ENCODE assay signal across 8 cellular contexts in the genomic region with DNA sequence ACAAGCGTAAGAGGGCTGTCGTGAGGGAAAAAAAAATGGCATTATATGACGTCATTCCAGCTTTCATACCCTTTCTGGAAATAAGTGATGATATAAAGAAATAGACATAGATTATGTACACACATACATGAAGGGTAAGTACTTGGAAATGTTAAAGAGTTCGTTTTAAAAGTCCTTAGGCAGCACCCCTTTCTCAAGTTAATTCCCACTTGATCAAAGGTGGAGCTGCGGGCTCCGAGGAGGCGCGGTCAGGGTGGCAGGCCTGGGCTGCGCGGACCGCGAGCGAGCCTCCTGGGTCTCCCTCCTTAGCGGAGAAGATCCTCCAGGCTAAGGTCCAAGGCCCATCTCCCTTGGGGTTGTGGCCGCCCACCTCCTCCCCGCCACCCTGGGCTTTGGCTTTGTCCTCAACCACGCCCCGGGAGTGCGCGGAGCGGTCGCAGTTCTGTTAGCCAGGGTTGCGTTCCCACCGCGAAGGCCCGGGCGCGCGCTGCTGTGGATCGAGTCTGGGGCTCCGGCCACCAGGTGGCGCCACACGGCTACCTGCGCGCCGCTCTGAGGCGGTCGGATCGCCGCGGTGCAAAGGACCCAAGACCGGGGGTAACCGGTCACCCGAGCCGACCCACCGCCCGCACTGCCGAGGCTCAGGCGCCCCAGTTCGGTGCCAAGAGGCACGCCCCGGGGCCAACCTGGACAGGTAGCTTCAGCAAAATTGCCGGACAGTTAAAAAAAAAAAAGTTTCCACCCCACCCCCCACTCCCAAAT.
DNase-seq lines count a peak whose midpoint lies in the region; ATAC-seq and TF ChIP-seq lines count a peak whose summit lies in the region.

No MANE protein-coding gene starts in this region.

- CTCF ChIA-PET in HEK293 (lab: Yijun Ruan, JAX), result interaction anchor here (0.5 to 2.1 kb wide), 43 partner anchors 9 to 733 kb away, joined by 3 to 14 read pairs (median 4); no protein-coding TSS in a partner anchor

- DNase-seq in G401 (ENCODE audit: low spot score), result peak; percentile 67
- DNase-seq in NCI-H128 (lab: John Stamatoyannopoulos, UW; ENCODE audit: unreplicated experiment), result peak; percentile 20
- peak; percentile 42 to 71 for DNase-seq in T47D (ENCODE audit: low read depth in 1 of 2, low spot score in 1 of 2)
- DNase-seq in iris pigment epithelial cell (ENCODE audit: low read depth), result peak; percentile 62
- DNase-seq in stimulated activated CD4-positive, alpha-beta T cell treated with anti-CD3 and anti-CD28 coated beads, Interleukin-12 subunit alpha, Interleukin-12 subunit beta, amount 100 ng/mL, for 24 hours (ENCODE audit: low read depth in 2 of 2), result peak; percentile 66 to 84

- TF ChIP-seq CTCF in HEK293 (tag by site-specific recombination; IDR thresholded peaks at IDR 0.05) (peak; percentile 94), VCaP (conservative IDR thresholded peaks at IDR 0.05) (peak; percentile 95)

- peak overlapping the region; percentile 46 for H3K4me3 ChIP-seq in HEK293 (ENCODE audit: low read depth, low read length)

- H3K4me1 ChIP-seq in HEK293 (ENCODE audit: control insufficient read depth, insufficient read depth, low read length), result peaks cover 4% of the 10 kb centered on the region

- no peaks in the 10 kb centered on the region for H3K9me3 ChIP-seq in HEK293 (ENCODE audit: control insufficient read depth, insufficient read depth, low read depth, low read length)

- ATAC-seq in HG03565 (IDR thresholded peaks at IDR 0.05; ENCODE audit: unreplicated experiment), result no peak

- in situ Hi-C loops in G401 (cut with HindIII; ENCODE audit: low sequenced_read_pairs), result no loop called here
- in situ Hi-C loops in T47D (cut with HindIII; ENCODE audit: low pct_unique_long_range_greater_than_20kb, low sequenced_read_pairs), result no loop called here

- POLR2A ChIA-PET in HEK293 (lab: Yijun Ruan, JAX), result interaction anchor here (0.6 kb wide), 1 partner anchor 210 kb away, joined by 3 read pairs; no protein-coding TSS in a partner anchor

- H3K27ac ChIP-seq in HEK293 (ENCODE audit: extremely low read depth, low read depth, low read length) (peak overlapping the region; percentile 24; the same call in 1 of the 2 replicates), VCaP (peak overlapping the region; percentile 26; the same call in 1 of the 2 replicates)

- H3K36me3 ChIP-seq in HEK293 (ENCODE audit: control insufficient read depth in 2 of 2, insufficient read depth in 1 of 2, low read length in 2 of 2), result no peaks in the 10 kb centered on the region

TF ChIP-seq in HEK293, 187 proteins besides CTCF, POLR2A, EP300 and RAD21 (continues in another document):
- TF ChIP-seq PBX3 (CRISPR knock-in tag; IDR thresholded peaks at IDR 0.05) (no peak), YY2 (tag by site-specific recombination; IDR thresholded peaks at IDR 0.05) (no peak), ZNF169 (tag by site-specific recombination; IDR thresholded peaks at IDR 0.05) (no peak), ZNF473 (tag by site-specific recombination; IDR thresholded peaks at IDR 0.05) (no peak), ZNF184 (tag by site-specific recombination; IDR thresholded peaks at IDR 0.05) (no peak), ZNF341 (tag by site-specific recombination; IDR thresholded peaks at IDR 0.05; ENCODE audit: low read depth) (peak; percentile 56), YY1 (tag by site-specific recombination; IDR thresholded peaks at IDR 0.05) (no peak), HOXD13 (CRISPR knock-in tag; IDR thresholded peaks at IDR 0.05; ENCODE audit: borderline replicate concordance) (no peak), ZNF707 (tag by site-specific recombination; IDR thresholded peaks at IDR 0.05) (no peak), ZNF792 (tag by site-specific recombination; IDR thresholded peaks at IDR 0.05) (no peak), GLIS1 (tag by site-specific recombination; IDR thresholded peaks at IDR 0.05) (peak; percentile 48; the same call in 1 of the 2 replicates), TCF7L2 (IDR thresholded peaks at IDR 0.05; ENCODE audit: borderline replicate concordance, low read depth, low read length) (no peak), ZNF658 (tag by site-specific recombination; IDR thresholded peaks at IDR 0.05) (no peak), GLI4 (tag by site-specific recombination; IDR thresholded peaks at IDR 0.05) (no peak; the same call in 1 of the 2 replicates)
- TF ChIP-seq, protein P1, sequence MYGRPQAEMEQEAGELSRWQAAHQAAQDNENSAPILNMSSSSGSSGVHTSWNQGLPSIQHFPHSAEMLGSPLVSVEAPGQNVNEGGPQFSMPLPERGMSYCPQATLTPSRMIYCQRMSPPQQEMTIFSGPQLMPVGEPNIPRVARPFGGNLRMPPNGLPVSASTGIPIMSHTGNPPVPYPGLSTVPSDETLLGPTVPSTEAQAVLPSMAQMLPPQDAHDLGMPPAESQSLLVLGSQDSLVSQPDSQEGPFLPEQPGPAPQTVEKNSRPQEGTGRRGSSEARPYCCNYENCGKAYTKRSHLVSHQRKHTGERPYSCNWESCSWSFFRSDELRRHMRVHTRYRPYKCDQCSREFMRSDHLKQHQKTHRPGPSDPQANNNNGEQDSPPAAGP (tag by site-specific recombination; IDR thresholded peaks at IDR 0.05), result peak; percentile 43; the same call in 1 of the 2 replicates
- TF ChIP-seq, protein P2, sequence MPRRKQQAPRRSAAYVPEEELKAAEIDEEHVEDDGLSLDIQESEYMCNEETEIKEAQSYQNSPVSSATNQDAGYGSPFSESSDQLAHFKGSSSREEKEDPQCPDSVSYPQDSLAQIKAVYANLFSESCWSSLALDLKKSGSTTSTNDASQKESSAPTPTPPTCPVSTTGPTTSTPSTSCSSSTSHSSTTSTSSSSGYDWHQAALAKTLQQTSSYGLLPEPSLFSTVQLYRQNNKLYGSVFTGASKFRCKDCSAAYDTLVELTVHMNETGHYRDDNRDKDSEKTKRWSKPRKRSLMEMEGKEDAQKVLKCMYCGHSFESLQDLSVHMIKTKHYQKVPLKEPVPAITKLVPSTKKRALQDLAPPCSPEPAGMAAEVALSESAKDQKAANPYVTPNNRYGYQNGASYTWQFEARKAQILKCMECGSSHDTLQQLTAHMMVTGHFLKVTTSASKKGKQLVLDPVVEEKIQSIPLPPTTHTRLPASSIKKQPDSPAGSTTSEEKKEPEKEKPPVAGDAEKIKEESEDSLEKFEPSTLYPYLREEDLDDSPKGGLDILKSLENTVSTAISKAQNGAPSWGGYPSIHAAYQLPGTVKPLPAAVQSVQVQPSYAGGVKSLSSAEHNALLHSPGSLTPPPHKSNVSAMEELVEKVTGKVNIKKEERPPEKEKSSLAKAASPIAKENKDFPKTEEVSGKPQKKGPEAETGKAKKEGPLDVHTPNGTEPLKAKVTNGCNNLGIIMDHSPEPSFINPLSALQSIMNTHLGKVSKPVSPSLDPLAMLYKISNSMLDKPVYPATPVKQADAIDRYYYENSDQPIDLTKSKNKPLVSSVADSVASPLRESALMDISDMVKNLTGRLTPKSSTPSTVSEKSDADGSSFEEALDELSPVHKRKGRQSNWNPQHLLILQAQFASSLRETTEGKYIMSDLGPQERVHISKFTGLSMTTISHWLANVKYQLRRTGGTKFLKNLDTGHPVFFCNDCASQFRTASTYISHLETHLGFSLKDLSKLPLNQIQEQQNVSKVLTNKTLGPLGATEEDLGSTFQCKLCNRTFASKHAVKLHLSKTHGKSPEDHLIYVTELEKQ (tag by site-specific recombination; IDR thresholded peaks at IDR 0.05; ENCODE audit: borderline replicate concordance), result no peak
- TF ChIP-seq, protein P3, sequence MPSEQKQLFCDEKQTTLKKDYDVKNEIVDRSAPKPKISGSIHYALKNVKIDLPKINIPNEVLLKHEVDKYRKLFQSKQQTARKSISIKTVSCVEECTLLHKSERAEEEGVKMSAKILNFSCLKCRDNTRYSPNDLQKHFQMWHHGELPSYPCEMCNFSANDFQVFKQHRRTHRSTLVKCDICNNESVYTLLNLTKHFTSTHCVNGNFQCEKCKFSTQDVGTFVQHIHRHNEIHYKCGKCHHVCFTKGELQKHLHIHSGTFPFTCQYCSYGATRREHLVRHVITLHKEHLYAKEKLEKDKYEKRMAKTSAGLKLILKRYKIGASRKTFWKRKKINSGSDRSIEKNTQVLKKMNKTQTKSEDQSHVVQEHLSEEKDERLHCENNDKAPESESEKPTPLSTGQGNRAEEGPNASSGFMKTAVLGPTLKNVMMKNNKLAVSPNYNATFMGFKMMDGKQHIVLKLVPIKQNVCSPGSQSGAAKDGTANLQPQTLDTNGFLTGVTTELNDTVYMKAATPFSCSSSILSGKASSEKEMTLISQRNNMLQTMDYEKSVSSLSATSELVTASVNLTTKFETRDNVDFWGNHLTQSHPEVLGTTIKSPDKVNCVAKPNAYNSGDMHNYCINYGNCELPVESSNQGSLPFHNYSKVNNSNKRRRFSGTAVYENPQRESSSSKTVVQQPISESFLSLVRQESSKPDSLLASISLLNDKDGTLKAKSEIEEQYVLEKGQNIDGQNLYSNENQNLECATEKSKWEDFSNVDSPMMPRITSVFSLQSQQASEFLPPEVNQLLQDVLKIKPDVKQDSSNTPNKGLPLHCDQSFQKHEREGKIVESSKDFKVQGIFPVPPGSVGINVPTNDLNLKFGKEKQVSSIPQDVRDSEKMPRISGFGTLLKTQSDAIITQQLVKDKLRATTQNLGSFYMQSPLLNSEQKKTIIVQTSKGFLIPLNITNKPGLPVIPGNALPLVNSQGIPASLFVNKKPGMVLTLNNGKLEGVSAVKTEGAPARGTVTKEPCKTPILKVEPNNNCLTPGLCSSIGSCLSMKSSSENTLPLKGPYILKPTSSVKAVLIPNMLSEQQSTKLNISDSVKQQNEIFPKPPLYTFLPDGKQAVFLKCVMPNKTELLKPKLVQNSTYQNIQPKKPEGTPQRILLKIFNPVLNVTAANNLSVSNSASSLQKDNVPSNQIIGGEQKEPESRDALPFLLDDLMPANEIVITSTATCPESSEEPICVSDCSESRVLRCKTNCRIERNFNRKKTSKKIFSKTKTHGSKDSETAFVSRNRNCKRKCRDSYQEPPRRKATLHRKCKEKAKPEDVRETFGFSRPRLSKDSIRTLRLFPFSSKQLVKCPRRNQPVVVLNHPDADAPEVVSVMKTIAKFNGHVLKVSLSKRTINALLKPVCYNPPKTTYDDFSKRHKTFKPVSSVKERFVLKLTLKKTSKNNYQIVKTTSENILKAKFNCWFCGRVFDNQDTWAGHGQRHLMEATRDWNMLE (tag by site-specific recombination; conservative IDR thresholded peaks at IDR 0.05; ENCODE audit: low read depth), result no peak

Comparison
In these comparisons a context has a peak if more than half of its experiments do, and no peak if none do; other contexts are left out.
1. DNase-seq: peak in every context shown above with its lines; median percentile 75 in stimulated activated CD4-positive, alpha-beta T cell treated with anti-CD3 and anti-CD28 coated beads, Interleukin-12 subunit alpha, Interleukin-12 subunit beta, amount 100 ng/mL, for 24 hours; 67 in G401; 62 in iris pigment epithelial cell; 56 in T47D; 20 in NCI-H128.